3 cellular contexts compared by ENCODE assay signal in genomic region chr12:31718542-31719198, GRCh38.
TF ChIP-seq lines count a peak whose summit lies in the region.

No MANE protein-coding gene starts in this region.

TF ChIP-seq in HEK293, 187 proteins besides CTCF, POLR2A, EP300 and RAD21:
- 0 out of 2 replicates have a peak, but pooled peaks have one; percentile 14 for TF ChIP-seq EGR2 (tag by site-specific recombination; IDR thresholded peaks at IDR 0.05; ENCODE audit: low read depth)

TF ChIP-seq in WTC11, 78 proteins besides CTCF, POLR2A, EP300 and RAD21:
- TF ChIP-seq FOXK1 (CRISPR knock-in tag; IDR thresholded peaks at IDR 0.05) = peak; percentile 76; the same call in 1 of the 2 replicates
- TF ChIP-seq FOXP1 (CRISPR knock-in tag; IDR thresholded peaks at IDR 0.05; ENCODE audit: borderline replicate concordance) = 0 out of 2 replicates have a peak, but pooled peaks have one; percentile 38
- TF ChIP-seq ZNF281 (CRISPR knock-in tag; IDR thresholded peaks at IDR 0.05) = 0 out of 2 replicates have a peak, but pooled peaks have one; percentile 29
- 0 out of 2 replicates have a peak, but pooled peaks have one; percentile 24 for TF ChIP-seq SP1 (CRISPR knock-in tag; conservative IDR thresholded peaks at IDR 0.05)

TF ChIP-seq in H1, 55 proteins besides CTCF, POLR2A, EP300 and RAD21:
- TF ChIP-seq RBBP5 (IDR thresholded peaks at IDR 0.05; ENCODE audit: borderline replicate concordance, low read depth, low read length) (peak; percentile 54; the same call in 1 of the 2 replicates), ASH2L (IDR thresholded peaks at IDR 0.05; ENCODE audit: low read length) (peak; percentile 52), YY1 (IDR thresholded peaks at IDR 0.05; ENCODE audit: low read depth, low read length) (0 out of 2 replicates have a peak, but pooled peaks have one; percentile 58)
